11 cellular contexts compared by ENCODE assay signal in the genomic region with DNA sequence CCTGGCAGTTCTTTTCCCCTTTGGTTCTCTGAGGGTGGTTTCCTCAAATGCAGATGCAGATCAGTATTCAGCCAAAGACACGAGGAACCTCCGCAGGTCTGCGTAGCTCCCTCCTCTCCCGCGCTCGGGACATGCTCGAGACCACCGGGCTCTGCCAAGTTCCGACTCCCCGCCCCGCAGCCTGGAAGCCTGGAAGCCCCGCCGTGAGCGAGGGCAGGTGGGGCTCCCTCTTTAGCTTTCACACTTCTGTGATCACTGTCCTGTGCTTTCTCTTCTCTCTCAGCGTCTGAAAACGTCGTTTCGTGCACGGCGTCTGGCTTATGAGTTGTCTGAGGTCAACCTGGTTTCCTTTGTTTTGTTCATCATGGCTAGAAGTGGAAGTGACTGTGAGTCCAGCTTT. TPM values are rescaled to one million over a fixed set of nuclear protein-coding genes. Genes with fewer than 3 reads are reported as not detected.
DNase-seq lines count a peak whose midpoint lies in the region; ATAC-seq and TF ChIP-seq lines count a peak whose summit lies in the region.
"Had no signal": no experiment of that assay in that cellular context is flagged by ENCODE, and none has a peak within 500 bp of the region (broad histone marks: within the 10 kb centered on the region; RNA-seq: fewer than 3 reads in every experiment).

No MANE protein-coding gene starts in this region.

- peak overlapping the region; percentile 31 for H3K4me3 Mint-ChIP-seq in chondrocyte (ENCODE audit: unreplicated experiment)
- H3K4me3 Mint-ChIP-seq: nephron had no signal

- TF ChIP-seq CTCF in chondrocyte (IDR thresholded peaks at IDR 0.05): no peak

- intact Hi-C loops in posterior vena cava (cut with DNase I): no loop called here

- H3K27ac Mint-ChIP-seq in chondrocyte (ENCODE audit: unreplicated experiment): peak overlapping the region; percentile 41

- H3K4me1 Mint-ChIP-seq in chondrocyte (ENCODE audit: low read depth): peaks cover 32% of the 10 kb centered on the region
- H3K4me1 Mint-ChIP-seq: nephron had no signal

- peak; percentile 11 for DNase-seq in NCI-H748 (lab: John Stamatoyannopoulos, UW; ENCODE audit: unreplicated experiment)
- DNase-seq in NCI-H748 treated with DMSO at 0.1 percent for 48 hours (lab: John Stamatoyannopoulos, UW): no peak
- DNase-seq in Kasumi-1 (lab: John Stamatoyannopoulos, UW): peak; percentile 29 to 40
- peak; percentile 69 for DNase-seq in chondrocyte (ENCODE audit: low spot score)
- DNase-seq in posterior vena cava (ENCODE audit: low spot score): peak; percentile 66
- no peak for DNase-seq in CD1c-positive myeloid dendritic cell (ENCODE audit: extremely low spot score)
- no peak for DNase-seq in stimulated activated CD4-positive, alpha-beta T cell treated with anti-CD3 and anti-CD28 coated beads, Interleukin-4, amount 100 ng/mL, for 1 hour
- DNase-seq: 8988T; stimulated activated CD4-positive, alpha-beta T cell treated with anti-CD3 and anti-CD28 coated beads, Interleukin-12 subunit alpha, Interleukin-12 subunit beta, amount 100 ng/mL, for 4 hours had no signal

- H3K36me3 Mint-ChIP-seq in chondrocyte (ENCODE audit: low read depth): peaks cover 17% of the 10 kb centered on the region

- ATAC-seq in HG02798 (IDR thresholded peaks at IDR 0.05; ENCODE audit: poor library complexity, unreplicated experiment): no peak

- H3K27me3 Mint-ChIP-seq in chondrocyte (ENCODE audit: low read depth): no peaks in the 10 kb centered on the region

- H3K9me3 Mint-ChIP-seq in chondrocyte (ENCODE audit: low read depth): peaks cover 2% of the 10 kb centered on the region

RNA-seq across cellular contexts. Expression of a gene that starts 26.6 kb away (rescaled TPM):
- 15.3 to 17.6 TPM (median 17.6 TPM) in 3 replicates for total RNA-seq in chondrocyte
- total RNA-seq in posterior vena cava: 1 to 10 TPM; 7.3 to 8.5 TPM

RNA-seq across cellular contexts. Expression of a gene that starts 38.0 kb away (rescaled TPM):
- total RNA-seq in chondrocyte: 18.7 to 27.3 TPM (median 20.6 TPM) in 3 replicates
- total RNA-seq in posterior vena cava: 10 to 100 TPM in 1 of 2 donors, 1 to 10 TPM in 1; 8.9 to 11.7 TPM

RNA-seq across cellular contexts. Expression of a gene that starts 38.2 kb away (rescaled TPM):
- total RNA-seq in chondrocyte (44.3 to 117 TPM (median 49.9 TPM) in 3 replicates), posterior vena cava (10 to 100 TPM; 27.5 to 45.4 TPM)

RNA-seq across cellular contexts. Expression of a gene that starts 52.6 kb away (rescaled TPM):
- total RNA-seq in chondrocyte (27.7 to 29.5 TPM (median 29.5 TPM) in 3 replicates), posterior vena cava (10 to 100 TPM; 20.8 to 21.7 TPM)

Comparison
In these comparisons a context has a peak if more than half of its experiments do, and no peak if none do; other contexts are left out.
1. DNase-seq: peak in NCI-H748 (single experiment), Kasumi-1 (2 of 2), chondrocyte (single experiment) and posterior vena cava (single experiment); none in NCI-H748 treated with DMSO at 0.1 percent for 48 hours (single experiment), CD1c-positive myeloid dendritic cell (single experiment) and stimulated activated CD4-positive, alpha-beta T cell treated with anti-CD3 and anti-CD28 coated beads, Interleukin-4, amount 100 ng/mL, for 1 hour (single experiment).